13 cellular contexts compared by ENCODE assay signal in genomic region chr5:140550147-140551079, GRCh38. TPM values are rescaled to one million over a fixed set of nuclear protein-coding genes. Genes with fewer than 3 reads are reported as not detected.
A peak's percentile ranks its signal among the peaks of the same experiment; 100 is the strongest.
DNase-seq lines count a peak whose midpoint lies in the region; ATAC-seq and TF ChIP-seq lines count a peak whose summit lies in the region.
"Had no signal": no experiment of that assay in that cellular context is flagged by ENCODE, and none has a peak within 500 bp of the region (broad histone marks: within the 10 kb centered on the region; RNA-seq: fewer than 3 reads in every experiment).

No MANE protein-coding gene starts in this region.

- H3K27me3 Mint-ChIP-seq in HFFc6 (ENCODE audit: insufficient read depth): peaks cover 16% of the 10 kb centered on the region

- H3K4me1 Mint-ChIP-seq in HFFc6 (ENCODE audit: low read depth): peaks cover 70% of the 10 kb centered on the region

- no peaks in the 10 kb centered on the region for H3K9me3 Mint-ChIP-seq in HFFc6

- H3K79me2 ChIP-seq in parathyroid adenoma: peaks cover 10% of the 10 kb centered on the region

- no peak for TF ChIP-seq CTCF in HFFc6 (IDR thresholded peaks at IDR 0.05)
- TF ChIP-seq CTCF in parathyroid adenoma (IDR thresholded peaks at IDR 0.05): no peak

- H3K27ac Mint-ChIP-seq in HFFc6: peak overlapping the region; percentile 80; the same call in 1 of the 2 replicates

- intact Hi-C loops in aorta (cut with DNase I): no loop called here

- H3K4me3 Mint-ChIP-seq in HFFc6: no peak overlapping the region

- no peak overlapping the region for H3K4me3 ChIP-seq in effector memory CD4-positive, alpha-beta T cell (ENCODE audit: insufficient read depth, low read depth, low read length, poor library complexity, severe bottlenecking)
- H3K4me3 ChIP-seq in parathyroid adenoma (ENCODE audit: low read depth, low read length) (no peak overlapping the region), aorta (ENCODE audit: low read length in 2 of 2) (no peak overlapping the region)

- no peak overlapping the region for H3K9ac ChIP-seq in parathyroid adenoma

- ATAC-seq in aorta (ENCODE audit: low FRiP score): no peak
- ATAC-seq: left colon had no signal

- H3K4me1 ChIP-seq in effector memory CD4-positive, alpha-beta T cell (ENCODE audit: control insufficient read depth, insufficient read depth, low read length, poor library complexity, severe bottlenecking): peaks cover 24% of the 10 kb centered on the region
- H3K4me1 ChIP-seq in parathyroid adenoma (peaks cover 10% of the 10 kb centered on the region), aorta (ENCODE audit: control insufficient read depth in 1 of 2, insufficient read depth in 2 of 2, low read length in 2 of 2) (peaks cover 0 to 4% of the 10 kb centered on the region in 2 donors)

- no peak overlapping the region for H2AFZ ChIP-seq in parathyroid adenoma

- WGBS in aorta, 2 donors: 89 to 91% methylated on average over 11 of the region's 11 CpGs

- H3K36me3 ChIP-seq in effector memory CD4-positive, alpha-beta T cell (ENCODE audit: control insufficient read depth, insufficient read depth, low read length): peaks cover 27% of the 10 kb centered on the region
- H3K36me3 ChIP-seq in parathyroid adenoma (ENCODE audit: control insufficient read depth, insufficient read depth, low read length) (no peaks in the 10 kb centered on the region), aorta (ENCODE audit: control insufficient read depth in 1 of 2, insufficient read depth in 2 of 2, low read length in 1 of 2) (peaks cover 0 to 6% of the 10 kb centered on the region in 2 donors)

- no peak overlapping the region for H3K4me2 ChIP-seq in parathyroid adenoma (ENCODE audit: low read length)

- H3K27ac ChIP-seq in effector memory CD4-positive, alpha-beta T cell (ENCODE audit: insufficient read depth, low read length, poor library complexity, severe bottlenecking): peak overlapping the region; percentile 18
- H3K27ac ChIP-seq in parathyroid adenoma (peak overlapping the region; percentile 53), aorta (ENCODE audit: low read depth in 1 of 2, low read length in 2 of 2) (no peak overlapping the region)

- H3K27me3 ChIP-seq in effector memory CD4-positive, alpha-beta T cell (replicated peaks; ENCODE audit: control insufficient read depth, insufficient read depth, low read length, poor library complexity, severe bottlenecking): no peaks in the 10 kb centered on the region
- H3K27me3 ChIP-seq in parathyroid adenoma (ENCODE audit: control insufficient read depth, insufficient read depth, low read length) (no peaks in the 10 kb centered on the region), aorta (ENCODE audit: control insufficient read depth in 1 of 2, insufficient read depth in 2 of 2, low read length in 1 of 2) (no peaks in the 10 kb centered on the region)

- H3K36me3 Mint-ChIP-seq in HFFc6 (ENCODE audit: low read depth): peaks cover 42% of the 10 kb centered on the region

- H3K9me3 ChIP-seq in effector memory CD4-positive, alpha-beta T cell (ENCODE audit: control insufficient read depth, low read length): no peaks in the 10 kb centered on the region
- H3K9me3 ChIP-seq in parathyroid adenoma (ENCODE audit: control insufficient read depth, low read length) (no peaks in the 10 kb centered on the region), aorta (ENCODE audit: control insufficient read depth, low read length) (no peaks in the 10 kb centered on the region)

- DNase-seq in Ammon's horn (ENCODE audit: low spot score) (peak; percentile 40), HFFc6 (no peak), aorta (no peak), NCI-H2171 (lab: John Stamatoyannopoulos, UW) (no peak), SKM-1 (lab: John Stamatoyannopoulos, UW; ENCODE audit: unreplicated experiment) (no peak), germinal center (ENCODE audit: low spot score) (no peak)
- DNase-seq in effector memory CD4-positive, alpha-beta T cell: no peak
- DNase-seq: activated effector memory CD4-positive, alpha-beta T cell treated with Interleukin-2 at 50 U/mL for 16 hours; NCI-H526 treated with DMSO at 0.1 percent for 48 hours; stimulated activated CD4-positive, alpha-beta T cell treated with anti-CD3 and anti-CD28 coated beads, Interleukin-12 subunit alpha, Interleukin-12 subunit beta, amount 100 ng/mL, for 4 hours had no signal

RNA-seq across cellular contexts. Expression of gene EIF4EBP3, which starts 3.0 kb away (rescaled TPM):
- total RNA-seq in HFFc6 (2021; fragmentation: NEBNext Ultra II Directional; extraction: Animal tissue kit (Norgen Biotek cat#: 25700)): 1 to 10 TPM; 1.8 to 4.0 (median 2.9) TPM
- total RNA-seq in aorta: 10 to 100 TPM in 1 of 2 donors, 1 to 10 TPM in 1; 5.4 to 14.2 TPM
- polyA plus RNA-seq in aorta: 10 to 100 TPM; 27.8 to 37.5 TPM
- total RNA-seq: temporal lobe had no signal

RNA-seq across cellular contexts. Expression of gene SRA1, which starts 6.9 kb away (rescaled TPM):
- 10 to 100 TPM; 50.0 to 62.3 (median 59.4) TPM for total RNA-seq in HFFc6 (2021; fragmentation: NEBNext Ultra II Directional; extraction: Animal tissue kit (Norgen Biotek cat#: 25700))
- total RNA-seq in aorta: 10 to 100 TPM; 23.7 to 32.5 TPM
- 10 to 100 TPM; 23.2 to 49.6 TPM for polyA plus RNA-seq in aorta

RNA-seq across cellular contexts. Expression of gene APBB3, which starts 14.0 kb away (rescaled TPM):
- 10 to 100 TPM; 11.0 to 13.0 (median 11.7) TPM for total RNA-seq in HFFc6 (2021; fragmentation: NEBNext Ultra II Directional; extraction: Animal tissue kit (Norgen Biotek cat#: 25700))
- total RNA-seq in aorta: 10 to 100 TPM; 32.9 to 48.3 TPM
- polyA plus RNA-seq in aorta: 10 to 100 TPM; 10.9 to 66.9 TPM

RNA-seq across cellular contexts. Expression of gene SLC35A4, which starts 14.2 kb away (rescaled TPM):
- total RNA-seq in HFFc6 (2021; fragmentation: NEBNext Ultra II Directional; extraction: Animal tissue kit (Norgen Biotek cat#: 25700)): 10 to 100 TPM; 64.1 to 72.8 (median 71.2) TPM
- total RNA-seq in aorta: 10 to 100 TPM; 38.9 to 43.4 TPM
- polyA plus RNA-seq in aorta: 10 to 100 TPM; 24.9 to 25.5 TPM

Comparison
In these comparisons a context has a peak if more than half of its experiments do, and no peak if none do; other contexts are left out.
1. H3K27ac ChIP-seq: peak in effector memory CD4-positive, alpha-beta T cell (single experiment) and parathyroid adenoma (single experiment); none in aorta (0 of 2).